1 cellular context compared by ENCODE assay signal in the genomic region with DNA sequence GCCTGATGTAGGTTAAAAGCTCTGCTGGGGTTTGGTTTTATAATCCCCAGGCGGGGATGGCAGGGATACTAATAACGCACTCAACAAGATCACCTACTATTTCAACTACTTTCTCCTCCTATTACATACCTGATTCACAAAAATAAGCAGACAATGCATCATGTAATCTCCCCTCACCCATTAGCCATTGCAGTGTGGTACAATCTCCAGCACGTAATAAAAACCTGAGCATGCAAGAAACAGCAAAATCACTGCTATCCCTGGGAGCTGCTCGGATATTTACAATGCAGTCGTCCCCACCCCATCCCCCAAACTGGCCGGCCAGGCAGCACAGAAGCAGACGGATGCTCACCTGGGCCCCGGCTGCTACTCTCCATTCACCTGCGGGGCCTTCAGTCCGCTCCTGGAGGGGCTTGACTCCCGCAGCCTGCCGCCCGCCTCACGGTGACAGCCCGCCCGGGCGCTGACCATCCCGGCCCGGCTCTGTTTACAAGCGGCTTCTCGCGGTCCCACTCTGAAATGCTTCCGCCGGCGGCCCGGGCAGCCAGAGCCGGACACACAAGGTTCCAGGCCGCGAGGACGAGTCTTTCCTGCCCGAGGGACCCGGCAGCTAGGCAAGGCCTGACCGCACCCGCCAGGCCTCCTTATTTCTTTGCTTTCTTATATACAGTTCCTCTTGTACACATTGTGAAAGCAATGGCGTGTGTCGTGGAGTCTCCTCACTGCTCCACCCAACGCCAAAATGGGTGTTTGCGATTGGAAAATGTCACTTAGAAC.
TF ChIP-seq lines count a peak whose summit lies in the region.

A gene with protein sequence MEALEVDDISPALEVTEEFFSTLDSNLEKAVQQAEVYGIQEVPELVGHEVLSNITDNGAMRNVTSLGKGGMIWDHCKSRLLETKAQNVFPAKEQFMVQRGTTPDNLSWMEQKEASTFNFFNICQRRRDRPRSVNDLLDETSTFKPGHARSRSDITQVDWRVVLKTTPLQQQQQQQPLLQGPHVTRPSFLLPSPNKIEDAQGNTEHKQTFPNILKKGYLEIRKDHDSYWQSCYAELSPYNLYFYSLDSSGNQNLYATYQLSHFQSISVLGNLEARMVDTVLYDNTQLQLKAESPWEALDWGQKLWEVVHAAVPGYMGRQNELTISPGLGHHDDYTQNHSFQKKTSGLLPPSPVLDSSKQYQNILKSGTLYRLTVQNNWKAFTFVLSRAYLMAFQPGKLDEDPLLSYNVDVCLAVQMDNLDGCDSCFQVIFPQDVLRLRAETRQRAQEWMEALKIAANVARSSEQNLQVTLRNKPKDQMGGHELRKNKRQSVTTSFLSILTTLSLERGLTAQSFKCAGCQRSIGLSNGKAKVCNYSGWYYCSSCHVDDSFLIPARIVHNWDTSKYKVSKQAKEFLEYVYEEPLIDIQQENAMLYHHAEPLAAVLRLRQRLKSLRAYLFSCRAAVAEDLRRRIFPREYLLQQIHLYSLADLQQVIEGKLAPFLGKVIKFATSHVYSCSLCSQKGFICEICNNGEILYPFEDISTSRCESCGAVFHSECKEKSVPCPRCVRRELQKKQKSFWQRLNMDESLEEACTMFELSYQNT (minus strand): TSS at position 491 of the 777 bp plus-strand sequence. CDS start 23,888 bp downstream, outside the sequence.

TF ChIP-seq in HepG2, 621 proteins besides CTCF, POLR2A, EP300 and RAD21 (continued from another document and continues in another):
- TF ChIP-seq, protein P1, sequence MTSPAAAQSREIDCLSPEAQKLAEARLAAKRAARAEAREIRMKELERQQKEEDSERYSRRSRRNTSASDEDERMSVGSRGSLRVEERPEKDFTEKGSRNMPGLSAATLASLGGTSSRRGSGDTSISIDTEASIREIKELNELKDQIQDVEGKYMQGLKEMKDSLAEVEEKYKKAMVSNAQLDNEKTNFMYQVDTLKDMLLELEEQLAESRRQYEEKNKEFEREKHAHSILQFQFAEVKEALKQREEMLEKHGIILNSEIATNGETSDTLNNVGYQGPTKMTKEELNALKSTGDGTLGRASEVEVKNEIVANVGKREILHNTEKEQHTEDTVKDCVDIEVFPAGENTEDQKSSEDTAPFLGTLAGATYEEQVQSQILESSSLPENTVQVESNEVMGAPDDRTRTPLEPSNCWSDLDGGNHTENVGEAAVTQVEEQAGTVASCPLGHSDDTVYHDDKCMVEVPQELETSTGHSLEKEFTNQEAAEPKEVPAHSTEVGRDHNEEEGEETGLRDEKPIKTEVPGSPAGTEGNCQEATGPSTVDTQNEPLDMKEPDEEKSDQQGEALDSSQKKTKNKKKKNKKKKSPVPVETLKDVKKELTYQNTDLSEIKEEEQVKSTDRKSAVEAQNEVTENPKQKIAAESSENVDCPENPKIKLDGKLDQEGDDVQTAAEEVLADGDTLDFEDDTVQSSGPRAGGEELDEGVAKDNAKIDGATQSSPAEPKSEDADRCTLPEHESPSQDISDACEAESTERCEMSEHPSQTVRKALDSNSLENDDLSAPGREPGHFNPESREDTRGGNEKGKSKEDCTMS (CRISPR knock-in tag; conservative IDR thresholded peaks at IDR 0.05) = 0 out of 2 replicates have a peak, but pooled peaks have one; percentile 89
- TF ChIP-seq MZF1 (CRISPR knock-in tag; IDR thresholded peaks at IDR 0.05; ENCODE audit: borderline replicate concordance) (peak; percentile 93; the same call in 1 of the 2 replicates), MEIS1 (CRISPR knock-in tag; IDR thresholded peaks at IDR 0.05; ENCODE audit: borderline replicate concordance) (peak; percentile 99), RFXAP (CRISPR knock-in tag; IDR thresholded peaks at IDR 0.05; ENCODE audit: borderline replicate concordance) (peak; percentile 94), ZNF510 (CRISPR knock-in tag; IDR thresholded peaks at IDR 0.05; ENCODE audit: low read depth) (peak; percentile 97), NFRKB (IDR thresholded peaks at IDR 0.05) (no peak), ZFP37 (CRISPR knock-in tag; IDR thresholded peaks at IDR 0.05; ENCODE audit: borderline replicate concordance) (peak; percentile 84), ZNF766 (CRISPR knock-in tag; IDR thresholded peaks at IDR 0.05; ENCODE audit: borderline replicate concordance) (peak; percentile 97; the same call in 1 of the 2 replicates), ZNF746 (CRISPR knock-in tag; IDR thresholded peaks at IDR 0.05) (peak; percentile 89), ZSCAN22 (CRISPR knock-in tag; IDR thresholded peaks at IDR 0.05) (0 out of 2 replicates have a peak, but pooled peaks have one; percentile 71), ZMYM4 (CRISPR knock-in tag; IDR thresholded peaks at IDR 0.05) (peak; percentile 99), HMGA1 (CRISPR knock-in tag; conservative IDR thresholded peaks at IDR 0.05) (no peak), MTA3 (CRISPR knock-in tag; IDR thresholded peaks at IDR 0.05) (no peak), CCDC6 (CRISPR knock-in tag; IDR thresholded peaks at IDR 0.05) (peak; percentile 99), TARDBP (CRISPR knock-in tag; IDR thresholded peaks at IDR 0.05) (peak; percentile 99), HOXA9 (CRISPR knock-in tag; IDR thresholded peaks at IDR 0.05; ENCODE audit: borderline replicate concordance) (peak; percentile 90; the same call in 1 of the 2 replicates), ZMAT3 (CRISPR knock-in tag; conservative IDR thresholded peaks at IDR 0.05) (peak; percentile 96), RXRA (CRISPR knock-in tag; IDR thresholded peaks at IDR 0.05) (peak; percentile 92), SMAD3 (CRISPR knock-in tag; IDR thresholded peaks at IDR 0.05) (peak; percentile 100), RARA (CRISPR knock-in tag; IDR thresholded peaks at IDR 0.05) (peak; percentile 73; the same call in 1 of the 2 replicates), ZFP62 (CRISPR knock-in tag; IDR thresholded peaks at IDR 0.05) (no peak), SMARCC2 (IDR thresholded peaks at IDR 0.05) (no peak)
- TF ChIP-seq, protein P2, sequence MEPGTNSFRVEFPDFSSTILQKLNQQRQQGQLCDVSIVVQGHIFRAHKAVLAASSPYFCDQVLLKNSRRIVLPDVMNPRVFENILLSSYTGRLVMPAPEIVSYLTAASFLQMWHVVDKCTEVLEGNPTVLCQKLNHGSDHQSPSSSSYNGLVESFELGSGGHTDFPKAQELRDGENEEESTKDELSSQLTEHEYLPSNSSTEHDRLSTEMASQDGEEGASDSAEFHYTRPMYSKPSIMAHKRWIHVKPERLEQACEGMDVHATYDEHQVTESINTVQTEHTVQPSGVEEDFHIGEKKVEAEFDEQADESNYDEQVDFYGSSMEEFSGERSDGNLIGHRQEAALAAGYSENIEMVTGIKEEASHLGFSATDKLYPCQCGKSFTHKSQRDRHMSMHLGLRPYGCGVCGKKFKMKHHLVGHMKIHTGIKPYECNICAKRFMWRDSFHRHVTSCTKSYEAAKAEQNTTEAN (CRISPR knock-in tag; conservative IDR thresholded peaks at IDR 0.05) = no peak; the same call in 1 of the 2 replicates
- TF ChIP-seq, protein P3, sequence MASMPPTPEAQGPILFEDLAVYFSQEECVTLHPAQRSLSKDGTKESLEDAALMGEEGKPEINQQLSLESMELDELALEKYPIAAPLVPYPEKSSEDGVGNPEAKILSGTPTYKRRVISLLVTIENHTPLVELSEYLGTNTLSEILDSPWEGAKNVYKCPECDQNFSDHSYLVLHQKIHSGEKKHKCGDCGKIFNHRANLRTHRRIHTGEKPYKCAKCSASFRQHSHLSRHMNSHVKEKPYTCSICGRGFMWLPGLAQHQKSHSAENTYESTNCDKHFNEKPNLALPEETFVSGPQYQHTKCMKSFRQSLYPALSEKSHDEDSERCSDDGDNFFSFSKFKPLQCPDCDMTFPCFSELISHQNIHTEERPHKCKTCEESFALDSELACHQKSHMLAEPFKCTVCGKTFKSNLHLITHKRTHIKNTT (CRISPR knock-in tag; IDR thresholded peaks at IDR 0.05) = no peak
- TF ChIP-seq, protein P4, sequence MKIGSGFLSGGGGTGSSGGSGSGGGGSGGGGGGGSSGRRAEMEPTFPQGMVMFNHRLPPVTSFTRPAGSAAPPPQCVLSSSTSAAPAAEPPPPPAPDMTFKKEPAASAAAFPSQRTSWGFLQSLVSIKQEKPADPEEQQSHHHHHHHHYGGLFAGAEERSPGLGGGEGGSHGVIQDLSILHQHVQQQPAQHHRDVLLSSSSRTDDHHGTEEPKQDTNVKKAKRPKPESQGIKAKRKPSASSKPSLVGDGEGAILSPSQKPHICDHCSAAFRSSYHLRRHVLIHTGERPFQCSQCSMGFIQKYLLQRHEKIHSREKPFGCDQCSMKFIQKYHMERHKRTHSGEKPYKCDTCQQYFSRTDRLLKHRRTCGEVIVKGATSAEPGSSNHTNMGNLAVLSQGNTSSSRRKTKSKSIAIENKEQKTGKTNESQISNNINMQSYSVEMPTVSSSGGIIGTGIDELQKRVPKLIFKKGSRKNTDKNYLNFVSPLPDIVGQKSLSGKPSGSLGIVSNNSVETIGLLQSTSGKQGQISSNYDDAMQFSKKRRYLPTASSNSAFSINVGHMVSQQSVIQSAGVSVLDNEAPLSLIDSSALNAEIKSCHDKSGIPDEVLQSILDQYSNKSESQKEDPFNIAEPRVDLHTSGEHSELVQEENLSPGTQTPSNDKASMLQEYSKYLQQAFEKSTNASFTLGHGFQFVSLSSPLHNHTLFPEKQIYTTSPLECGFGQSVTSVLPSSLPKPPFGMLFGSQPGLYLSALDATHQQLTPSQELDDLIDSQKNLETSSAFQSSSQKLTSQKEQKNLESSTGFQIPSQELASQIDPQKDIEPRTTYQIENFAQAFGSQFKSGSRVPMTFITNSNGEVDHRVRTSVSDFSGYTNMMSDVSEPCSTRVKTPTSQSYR (CRISPR knock-in tag; IDR thresholded peaks at IDR 0.05; ENCODE audit: borderline replicate concordance) = peak; percentile 74; the same call in 1 of the 2 replicates
- TF ChIP-seq, protein P5, sequence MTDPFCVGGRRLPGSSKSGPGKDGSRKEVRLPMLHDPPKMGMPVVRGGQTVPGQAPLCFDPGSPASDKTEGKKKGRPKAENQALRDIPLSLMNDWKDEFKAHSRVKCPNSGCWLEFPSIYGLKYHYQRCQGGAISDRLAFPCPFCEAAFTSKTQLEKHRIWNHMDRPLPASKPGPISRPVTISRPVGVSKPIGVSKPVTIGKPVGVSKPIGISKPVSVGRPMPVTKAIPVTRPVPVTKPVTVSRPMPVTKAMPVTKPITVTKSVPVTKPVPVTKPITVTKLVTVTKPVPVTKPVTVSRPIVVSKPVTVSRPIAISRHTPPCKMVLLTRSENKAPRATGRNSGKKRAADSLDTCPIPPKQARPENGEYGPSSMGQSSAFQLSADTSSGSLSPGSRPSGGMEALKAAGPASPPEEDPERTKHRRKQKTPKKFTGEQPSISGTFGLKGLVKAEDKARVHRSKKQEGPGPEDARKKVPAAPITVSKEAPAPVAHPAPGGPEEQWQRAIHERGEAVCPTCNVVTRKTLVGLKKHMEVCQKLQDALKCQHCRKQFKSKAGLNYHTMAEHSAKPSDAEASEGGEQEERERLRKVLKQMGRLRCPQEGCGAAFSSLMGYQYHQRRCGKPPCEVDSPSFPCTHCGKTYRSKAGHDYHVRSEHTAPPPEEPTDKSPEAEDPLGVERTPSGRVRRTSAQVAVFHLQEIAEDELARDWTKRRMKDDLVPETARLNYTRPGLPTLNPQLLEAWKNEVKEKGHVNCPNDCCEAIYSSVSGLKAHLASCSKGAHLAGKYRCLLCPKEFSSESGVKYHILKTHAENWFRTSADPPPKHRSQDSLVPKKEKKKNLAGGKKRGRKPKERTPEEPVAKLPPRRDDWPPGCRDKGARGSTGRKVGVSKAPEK (CRISPR knock-in tag; IDR thresholded peaks at IDR 0.05; ENCODE audit: borderline replicate concordance) = peak; percentile 99
- TF ChIP-seq, protein P6, sequence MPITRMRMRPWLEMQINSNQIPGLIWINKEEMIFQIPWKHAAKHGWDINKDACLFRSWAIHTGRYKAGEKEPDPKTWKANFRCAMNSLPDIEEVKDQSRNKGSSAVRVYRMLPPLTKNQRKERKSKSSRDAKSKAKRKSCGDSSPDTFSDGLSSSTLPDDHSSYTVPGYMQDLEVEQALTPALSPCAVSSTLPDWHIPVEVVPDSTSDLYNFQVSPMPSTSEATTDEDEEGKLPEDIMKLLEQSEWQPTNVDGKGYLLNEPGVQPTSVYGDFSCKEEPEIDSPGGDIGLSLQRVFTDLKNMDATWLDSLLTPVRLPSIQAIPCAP (CRISPR knock-in tag; IDR thresholded peaks at IDR 0.05; ENCODE audit: low read depth) = peak; percentile 95; the same call in 1 of the 2 replicates
- TF ChIP-seq, protein P7, sequence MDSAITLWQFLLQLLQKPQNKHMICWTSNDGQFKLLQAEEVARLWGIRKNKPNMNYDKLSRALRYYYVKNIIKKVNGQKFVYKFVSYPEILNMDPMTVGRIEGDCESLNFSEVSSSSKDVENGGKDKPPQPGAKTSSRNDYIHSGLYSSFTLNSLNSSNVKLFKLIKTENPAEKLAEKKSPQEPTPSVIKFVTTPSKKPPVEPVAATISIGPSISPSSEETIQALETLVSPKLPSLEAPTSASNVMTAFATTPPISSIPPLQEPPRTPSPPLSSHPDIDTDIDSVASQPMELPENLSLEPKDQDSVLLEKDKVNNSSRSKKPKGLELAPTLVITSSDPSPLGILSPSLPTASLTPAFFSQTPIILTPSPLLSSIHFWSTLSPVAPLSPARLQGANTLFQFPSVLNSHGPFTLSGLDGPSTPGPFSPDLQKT (CRISPR knock-in tag; IDR thresholded peaks at IDR 0.05; ENCODE audit: borderline replicate concordance) = no peak
- TF ChIP-seq, protein P8, sequence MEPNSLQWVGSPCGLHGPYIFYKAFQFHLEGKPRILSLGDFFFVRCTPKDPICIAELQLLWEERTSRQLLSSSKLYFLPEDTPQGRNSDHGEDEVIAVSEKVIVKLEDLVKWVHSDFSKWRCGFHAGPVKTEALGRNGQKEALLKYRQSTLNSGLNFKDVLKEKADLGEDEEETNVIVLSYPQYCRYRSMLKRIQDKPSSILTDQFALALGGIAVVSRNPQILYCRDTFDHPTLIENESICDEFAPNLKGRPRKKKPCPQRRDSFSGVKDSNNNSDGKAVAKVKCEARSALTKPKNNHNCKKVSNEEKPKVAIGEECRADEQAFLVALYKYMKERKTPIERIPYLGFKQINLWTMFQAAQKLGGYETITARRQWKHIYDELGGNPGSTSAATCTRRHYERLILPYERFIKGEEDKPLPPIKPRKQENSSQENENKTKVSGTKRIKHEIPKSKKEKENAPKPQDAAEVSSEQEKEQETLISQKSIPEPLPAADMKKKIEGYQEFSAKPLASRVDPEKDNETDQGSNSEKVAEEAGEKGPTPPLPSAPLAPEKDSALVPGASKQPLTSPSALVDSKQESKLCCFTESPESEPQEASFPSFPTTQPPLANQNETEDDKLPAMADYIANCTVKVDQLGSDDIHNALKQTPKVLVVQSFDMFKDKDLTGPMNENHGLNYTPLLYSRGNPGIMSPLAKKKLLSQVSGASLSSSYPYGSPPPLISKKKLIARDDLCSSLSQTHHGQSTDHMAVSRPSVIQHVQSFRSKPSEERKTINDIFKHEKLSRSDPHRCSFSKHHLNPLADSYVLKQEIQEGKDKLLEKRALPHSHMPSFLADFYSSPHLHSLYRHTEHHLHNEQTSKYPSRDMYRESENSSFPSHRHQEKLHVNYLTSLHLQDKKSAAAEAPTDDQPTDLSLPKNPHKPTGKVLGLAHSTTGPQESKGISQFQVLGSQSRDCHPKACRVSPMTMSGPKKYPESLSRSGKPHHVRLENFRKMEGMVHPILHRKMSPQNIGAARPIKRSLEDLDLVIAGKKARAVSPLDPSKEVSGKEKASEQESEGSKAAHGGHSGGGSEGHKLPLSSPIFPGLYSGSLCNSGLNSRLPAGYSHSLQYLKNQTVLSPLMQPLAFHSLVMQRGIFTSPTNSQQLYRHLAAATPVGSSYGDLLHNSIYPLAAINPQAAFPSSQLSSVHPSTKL (CRISPR knock-in tag; IDR thresholded peaks at IDR 0.05) = peak; percentile 94
